In genomic region chr7:65449505-65449852, GRCh38 we compare ENCODE assay signal across 25 cellular contexts.
DNase-seq lines count a peak whose midpoint lies in the region; ATAC-seq and TF ChIP-seq lines count a peak whose summit lies in the region.
"Had no signal": no experiment of that assay in that cellular context is flagged by ENCODE, and none has a peak within 500 bp of the region (broad histone marks: within the 10 kb centered on the region; RNA-seq: fewer than 3 reads in every experiment).

No MANE protein-coding gene starts in this region.

- no peak overlapping the region for H4K91ac ChIP-seq in mesenchymal stem cell (ENCODE audit: low read length)

- H3K9me3 Mint-ChIP-seq in MCF 10A (ENCODE audit: unreplicated experiment): peaks cover 5% of the 10 kb centered on the region

- no peak overlapping the region for H2BK5ac ChIP-seq in mesenchymal stem cell (ENCODE audit: low read depth, low read length, poor library complexity, severe bottlenecking)

- no peak for ATAC-seq in mucosa of descending colon
- ATAC-seq: activated CD8-positive, alpha-beta T cell treated with anti-CD3 and anti-CD28 coated beads, Interleukin-2, amount 10 ng/mL, durations not matched to agents 7 days and 5 days; T-helper 17 cell had no signal

- peak overlapping the region; percentile 25 for H3K27ac Mint-ChIP-seq in MCF 10A (ENCODE audit: low read depth, unreplicated experiment)
- H3K27ac Mint-ChIP-seq: activated CD8-positive, alpha-beta T cell treated with anti-CD3 and anti-CD28 coated beads, Interleukin-2, amount 10 ng/mL, durations not matched to agents 7 days and 5 days; activated naive CD4-positive, alpha-beta T cell treated with anti-CD3 and anti-CD28 coated beads, Interleukin-2, amount 50 U/mL, for 72 hours; progenitor cell of endocrine pancreas had no signal

- no peak overlapping the region for H2BK15ac ChIP-seq in mesenchymal stem cell (ENCODE audit: low read depth, poor library complexity, severe bottlenecking)

- intact Hi-C loops in MCF 10A (cut with micrococcal nuclease) (loop anchor here (10.0 kb wide), 1 partner anchor 75 kb away; the partner anchor contains the start of gene ZNF92), mucosa of descending colon (cut with DNase I, micrococcal nuclease) (no loop called here)

- BruUV-seq in MCF 10A (replicated peaks; lab: Mats Ljungman, UMichigan): no TSS peak

- no peak overlapping the region for H3K27ac ChIP-seq in mesenchymal stem cell (ENCODE audit: low read length, poor library complexity, severe bottlenecking)
- H3K27ac ChIP-seq: lower lobe of right lung, thoracic aorta had no signal

- H3K79me1 ChIP-seq in mesenchymal stem cell (replicated peaks; ENCODE audit: low read length, poor library complexity, severe bottlenecking): no peaks in the 10 kb centered on the region

- no peak for TF ChIP-seq CTCF in MCF 10A (IDR thresholded peaks at IDR 0.05; ENCODE audit: unreplicated experiment)
- TF ChIP-seq CTCF in mucosa of descending colon (IDR thresholded peaks at IDR 0.05): no peak
- TF ChIP-seq CTCF in foreskin fibroblast (IDR thresholded peaks at IDR 0.05; ENCODE audit: low read depth, low read length): no peak

- POLR2A ChIA-PET in MCF 10A (lab: Yijun Ruan, JAX): interaction anchor here (1.5 kb wide), 1 partner anchor 75 kb away, joined by 4 read pairs; the partner anchor contains the start of gene ZNF92

- H3K9ac ChIP-seq in mesenchymal stem cell (ENCODE audit: low read length): peak overlapping the region; percentile 83

- CTCF ChIA-PET in MCF 10A (lab: Yijun Ruan, JAX): interaction anchor here (0.7 kb wide), 1 partner anchor 143 kb away, joined by 3 read pairs; no protein-coding TSS in a partner anchor

- H4K8ac ChIP-seq in mesenchymal stem cell (ENCODE audit: low read length): no peak overlapping the region

- no peaks in the 10 kb centered on the region for H3K36me3 Mint-ChIP-seq in MCF 10A (ENCODE audit: insufficient read depth, unreplicated experiment)
- H3K36me3 Mint-ChIP-seq: CD4-positive, alpha-beta memory T cell had no signal

- peaks cover 8% of the 10 kb centered on the region for H3K4me1 Mint-ChIP-seq in MCF 10A (ENCODE audit: insufficient read depth, unreplicated experiment)

- in situ Hi-C loops in KBM-7 (cut with MboI; ENCODE audit: low pct_unique_long_range_greater_than_20kb, low sequenced_read_pairs): no loop called here

- H2AK5ac ChIP-seq in mesenchymal stem cell (ENCODE audit: low read length, severe bottlenecking): no peak overlapping the region

- no peaks in the 10 kb centered on the region for H3K27me3 ChIP-seq in mesenchymal stem cell (ENCODE audit: control insufficient read depth in 1 of 2, insufficient read depth in 1 of 2, low read length in 2 of 2)

- no peak overlapping the region for H3K23ac ChIP-seq in mesenchymal stem cell (ENCODE audit: low read length in 2 of 2)

- H3K36me3 ChIP-seq in mesenchymal stem cell (ENCODE audit: control insufficient read depth in 1 of 2, insufficient read depth in 2 of 2, low read depth in 1 of 2, low read length in 2 of 2) (no peaks in the 10 kb centered on the region), mucosa of descending colon (ENCODE audit: low read depth) (no peaks in the 10 kb centered on the region)
- H3K36me3 ChIP-seq: lower lobe of right lung, thoracic aorta had no signal

- H3K4me1 ChIP-seq in mesenchymal stem cell (ENCODE audit: control insufficient read depth, insufficient read depth, low read depth, low read length) (no peaks in the 10 kb centered on the region), mucosa of descending colon (ENCODE audit: low read depth) (no peaks in the 10 kb centered on the region)
- H3K4me1 ChIP-seq: lower lobe of right lung had no signal

- DNase-seq in A172 (ENCODE audit: low spot score): peak; percentile 31
- DNase-seq in KG1 (lab: John Stamatoyannopoulos, UW): peak; percentile 17
- DNase-seq in MCF 10A (ENCODE audit: unreplicated experiment): no peak
- no peak for DNase-seq in mesenchymal stem cell
- DNase-seq in NCI-H82 treated with DMSO at 0.1 percent for 48 hours (lab: John Stamatoyannopoulos, UW; ENCODE audit: unreplicated experiment): no peak
- DNase-seq in KBM-7: no peak
- DNase-seq in mucosa of descending colon: no peak
- no peak for DNase-seq in foreskin fibroblast
- DNase-seq: 8988T; activated CD8-positive, alpha-beta T cell treated with anti-CD3 and anti-CD28 coated beads, Interleukin-2, amount 10 ng/mL, durations not matched to agents 7 days and 5 days; AML-193; anterior cingulate cortex; CD4-positive, alpha-beta memory T cell; central memory CD4-positive, alpha-beta T cell; DMS 273 treated with DMSO at 0.1 percent for 48 hours; lower lobe of right lung; MM.1S; NCI-H1417; NCI-H69; stimulated activated CD4-positive, alpha-beta T cell treated with anti-CD3 and anti-CD28 coated beads, Interleukin-15, amount 100 ng/mL, for 24 hours; stimulated activated naive CD8-positive, alpha-beta T cell treated with anti-CD3 and anti-CD28 coated beads, Interleukin-15, Interleukin-2, amounts not matched to agents 100 U/mL and 50 U/mL, for 24 hours; T-helper 17 cell had no signal

- H3K18ac ChIP-seq in mesenchymal stem cell (ENCODE audit: low read depth in 1 of 2, low read length in 2 of 2): no peak overlapping the region

- no peak overlapping the region for H3K4me3 Mint-ChIP-seq in MCF 10A (ENCODE audit: unreplicated experiment)
- H3K4me3 Mint-ChIP-seq: activated CD8-positive, alpha-beta T cell treated with anti-CD3 and anti-CD28 coated beads, Interleukin-2, amount 10 ng/mL, durations not matched to agents 7 days and 5 days; T-helper 17 cell had no signal

- H2BK120ac ChIP-seq in mesenchymal stem cell (ENCODE audit: low read depth, low read length): no peak overlapping the region

- WGBS in mesenchymal stem cell: no CpG with 5 or more reads among the region's 2 CpGs

- H3K4ac ChIP-seq in mesenchymal stem cell (ENCODE audit: low read depth in 1 of 2, low read length in 2 of 2): no peak overlapping the region

- H3K14ac ChIP-seq in mesenchymal stem cell (ENCODE audit: low read length in 2 of 2): no peak overlapping the region

- H3K4me3 ChIP-seq in mesenchymal stem cell (ENCODE audit: insufficient read depth in 1 of 2, low read depth in 1 of 2, low read length in 2 of 2) (no peak overlapping the region), mucosa of descending colon (no peak overlapping the region), foreskin fibroblast (ENCODE audit: low read depth in 1 of 2, low read length in 2 of 2) (no peak overlapping the region)
- H3K4me3 ChIP-seq: lower lobe of right lung, thoracic aorta had no signal

- no peak overlapping the region for H2AFZ ChIP-seq in mesenchymal stem cell (ENCODE audit: low read depth, low read length)

- H3K4me2 ChIP-seq in mesenchymal stem cell (ENCODE audit: low read length, poor library complexity, severe bottlenecking): no peak overlapping the region

- H2BK12ac ChIP-seq in mesenchymal stem cell (ENCODE audit: low read length in 2 of 2): no peak overlapping the region

- H3K9me3 ChIP-seq in mesenchymal stem cell (ENCODE audit: control insufficient read depth, low read length): no peaks in the 10 kb centered on the region
- H3K9me3 ChIP-seq in mucosa of descending colon: peaks cover 7% of the 10 kb centered on the region
- H3K9me3 ChIP-seq: lower lobe of right lung, thoracic aorta had no signal

- H3K27me3 Mint-ChIP-seq in MCF 10A (ENCODE audit: insufficient read depth, unreplicated experiment): no peaks in the 10 kb centered on the region

Comparison
In these comparisons a context has a peak if more than half of its experiments do, and no peak if none do; other contexts are left out.
1. DNase-seq: peak in A172 (single experiment) and KG1 (single experiment); none in MCF 10A (single experiment), mesenchymal stem cell (single experiment), NCI-H82 treated with DMSO at 0.1 percent for 48 hours (single experiment), KBM-7 (single experiment), mucosa of descending colon (0 of 3) and foreskin fibroblast (0 of 2).